1 cellular context compared by ENCODE assay signal in the genomic region with DNA sequence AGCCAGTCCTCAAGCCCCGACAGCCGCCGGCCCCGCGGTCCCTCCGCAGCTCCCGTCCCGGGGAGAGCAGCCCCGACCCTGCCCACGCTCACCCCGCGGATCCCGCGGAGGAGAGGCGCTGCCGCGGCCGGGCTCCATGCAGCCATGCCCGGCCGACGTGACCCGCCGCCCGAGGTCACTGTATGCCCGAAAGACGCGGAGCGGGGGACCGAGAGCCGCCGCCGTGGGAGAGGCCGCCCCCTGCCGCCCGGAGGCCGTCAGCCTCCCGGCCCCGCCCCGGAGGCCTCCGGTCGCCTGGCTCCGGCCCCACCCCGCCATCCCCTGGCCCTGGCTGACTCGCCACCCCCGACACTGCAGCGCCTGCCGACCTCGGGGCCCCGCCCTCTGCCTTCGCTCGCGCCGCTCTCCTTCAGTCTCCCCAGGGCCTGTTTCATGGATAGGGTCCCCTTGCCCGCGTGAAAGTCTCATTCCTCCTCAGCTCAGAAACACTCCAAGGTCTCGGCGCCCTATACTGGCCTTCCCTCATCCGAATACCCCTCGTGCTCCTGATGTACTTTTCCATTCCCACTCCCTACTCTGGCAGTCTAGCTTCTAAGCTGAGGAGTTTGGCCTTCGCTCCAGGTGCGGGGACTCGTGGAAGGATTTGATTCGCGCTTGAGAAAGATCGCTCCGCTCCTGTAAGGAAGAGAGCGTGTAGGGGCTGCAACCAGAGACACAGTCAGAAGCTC.
A peak's percentile ranks its signal among the peaks of the same experiment; 100 is the strongest.
TF ChIP-seq lines count a peak whose summit lies in the region.

A gene with protein sequence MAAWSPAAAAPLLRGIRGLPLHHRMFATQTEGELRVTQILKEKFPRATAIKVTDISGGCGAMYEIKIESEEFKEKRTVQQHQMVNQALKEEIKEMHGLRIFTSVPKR (minus strand): TSS at position 184 of the 728 bp plus-strand sequence. CDS start 38 bp downstream, at position 146.

TF ChIP-seq in SK-N-SH, 30 proteins besides CTCF, POLR2A, EP300 and RAD21:
- TF ChIP-seq YY1 (IDR thresholded peaks at IDR 0.05; ENCODE audit: low read depth) = peak; percentile 88
- peak; percentile 90 for TF ChIP-seq TAF1 (IDR thresholded peaks at IDR 0.05; ENCODE audit: borderline replicate concordance, low read depth, low read length)
- TF ChIP-seq RFX5 (IDR thresholded peaks at IDR 0.05; ENCODE audit: low read length) = no peak
- no peak for TF ChIP-seq JUND (IDR thresholded peaks at IDR 0.05)
- TF ChIP-seq, protein P1, sequence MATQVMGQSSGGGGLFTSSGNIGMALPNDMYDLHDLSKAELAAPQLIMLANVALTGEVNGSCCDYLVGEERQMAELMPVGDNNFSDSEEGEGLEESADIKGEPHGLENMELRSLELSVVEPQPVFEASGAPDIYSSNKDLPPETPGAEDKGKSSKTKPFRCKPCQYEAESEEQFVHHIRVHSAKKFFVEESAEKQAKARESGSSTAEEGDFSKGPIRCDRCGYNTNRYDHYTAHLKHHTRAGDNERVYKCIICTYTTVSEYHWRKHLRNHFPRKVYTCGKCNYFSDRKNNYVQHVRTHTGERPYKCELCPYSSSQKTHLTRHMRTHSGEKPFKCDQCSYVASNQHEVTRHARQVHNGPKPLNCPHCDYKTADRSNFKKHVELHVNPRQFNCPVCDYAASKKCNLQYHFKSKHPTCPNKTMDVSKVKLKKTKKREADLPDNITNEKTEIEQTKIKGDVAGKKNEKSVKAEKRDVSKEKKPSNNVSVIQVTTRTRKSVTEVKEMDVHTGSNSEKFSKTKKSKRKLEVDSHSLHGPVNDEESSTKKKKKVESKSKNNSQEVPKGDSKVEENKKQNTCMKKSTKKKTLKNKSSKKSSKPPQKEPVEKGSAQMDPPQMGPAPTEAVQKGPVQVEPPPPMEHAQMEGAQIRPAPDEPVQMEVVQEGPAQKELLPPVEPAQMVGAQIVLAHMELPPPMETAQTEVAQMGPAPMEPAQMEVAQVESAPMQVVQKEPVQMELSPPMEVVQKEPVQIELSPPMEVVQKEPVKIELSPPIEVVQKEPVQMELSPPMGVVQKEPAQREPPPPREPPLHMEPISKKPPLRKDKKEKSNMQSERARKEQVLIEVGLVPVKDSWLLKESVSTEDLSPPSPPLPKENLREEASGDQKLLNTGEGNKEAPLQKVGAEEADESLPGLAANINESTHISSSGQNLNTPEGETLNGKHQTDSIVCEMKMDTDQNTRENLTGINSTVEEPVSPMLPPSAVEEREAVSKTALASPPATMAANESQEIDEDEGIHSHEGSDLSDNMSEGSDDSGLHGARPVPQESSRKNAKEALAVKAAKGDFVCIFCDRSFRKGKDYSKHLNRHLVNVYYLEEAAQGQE (IDR thresholded peaks at IDR 0.05; ENCODE audit: low read depth, low read length) = peak; percentile 54
- TF ChIP-seq POLR2AphosphoS5 (IDR thresholded peaks at IDR 0.05; ENCODE audit: low read depth, low read length) = peak; percentile 80
- TF ChIP-seq MEF2A (IDR thresholded peaks at IDR 0.05; ENCODE audit: borderline replicate concordance, low read depth) = no peak
- TF ChIP-seq MXI1 (IDR thresholded peaks at IDR 0.05; ENCODE audit: low read depth, low read length) = peak; percentile 90
- TF ChIP-seq FOSL2 (IDR thresholded peaks at IDR 0.05; ENCODE audit: borderline replicate concordance, low read depth) = no peak
- TF ChIP-seq CHD2 (IDR thresholded peaks at IDR 0.05; ENCODE audit: low read length, partially characterized antibody) = peak; percentile 60
- TF ChIP-seq, protein P2, sequence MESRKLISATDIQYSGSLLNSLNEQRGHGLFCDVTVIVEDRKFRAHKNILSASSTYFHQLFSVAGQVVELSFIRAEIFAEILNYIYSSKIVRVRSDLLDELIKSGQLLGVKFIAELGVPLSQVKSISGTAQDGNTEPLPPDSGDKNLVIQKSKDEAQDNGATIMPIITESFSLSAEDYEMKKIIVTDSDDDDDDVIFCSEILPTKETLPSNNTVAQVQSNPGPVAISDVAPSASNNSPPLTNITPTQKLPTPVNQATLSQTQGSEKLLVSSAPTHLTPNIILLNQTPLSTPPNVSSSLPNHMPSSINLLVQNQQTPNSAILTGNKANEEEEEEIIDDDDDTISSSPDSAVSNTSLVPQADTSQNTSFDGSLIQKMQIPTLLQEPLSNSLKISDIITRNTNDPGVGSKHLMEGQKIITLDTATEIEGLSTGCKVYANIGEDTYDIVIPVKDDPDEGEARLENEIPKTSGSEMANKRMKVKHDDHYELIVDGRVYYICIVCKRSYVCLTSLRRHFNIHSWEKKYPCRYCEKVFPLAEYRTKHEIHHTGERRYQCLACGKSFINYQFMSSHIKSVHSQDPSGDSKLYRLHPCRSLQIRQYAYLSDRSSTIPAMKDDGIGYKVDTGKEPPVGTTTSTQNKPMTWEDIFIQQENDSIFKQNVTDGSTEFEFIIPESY (IDR thresholded peaks at IDR 0.05; ENCODE audit: borderline replicate concordance, low read depth) = peak; percentile 37; the same call in 1 of the 2 replicates
- TF ChIP-seq FOXM1 (IDR thresholded peaks at IDR 0.05; ENCODE audit: low read depth) = no peak
- TF ChIP-seq, protein P3, sequence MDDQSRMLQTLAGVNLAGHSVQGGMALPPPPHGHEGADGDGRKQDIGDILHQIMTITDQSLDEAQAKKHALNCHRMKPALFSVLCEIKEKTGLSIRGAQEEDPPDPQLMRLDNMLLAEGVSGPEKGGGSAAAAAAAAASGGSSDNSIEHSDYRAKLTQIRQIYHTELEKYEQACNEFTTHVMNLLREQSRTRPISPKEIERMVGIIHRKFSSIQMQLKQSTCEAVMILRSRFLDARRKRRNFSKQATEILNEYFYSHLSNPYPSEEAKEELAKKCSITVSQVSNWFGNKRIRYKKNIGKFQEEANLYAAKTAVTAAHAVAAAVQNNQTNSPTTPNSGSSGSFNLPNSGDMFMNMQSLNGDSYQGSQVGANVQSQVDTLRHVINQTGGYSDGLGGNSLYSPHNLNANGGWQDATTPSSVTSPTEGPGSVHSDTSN (IDR thresholded peaks at IDR 0.05) = no peak
- no peak for TF ChIP-seq FOXJ3 (CRISPR knock-in tag; IDR thresholded peaks at IDR 0.05)
- TF ChIP-seq, protein P4, sequence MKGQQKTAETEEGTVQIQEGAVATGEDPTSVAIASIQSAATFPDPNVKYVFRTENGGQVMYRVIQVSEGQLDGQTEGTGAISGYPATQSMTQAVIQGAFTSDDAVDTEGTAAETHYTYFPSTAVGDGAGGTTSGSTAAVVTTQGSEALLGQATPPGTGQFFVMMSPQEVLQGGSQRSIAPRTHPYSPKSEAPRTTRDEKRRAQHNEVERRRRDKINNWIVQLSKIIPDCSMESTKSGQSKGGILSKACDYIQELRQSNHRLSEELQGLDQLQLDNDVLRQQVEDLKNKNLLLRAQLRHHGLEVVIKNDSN (IDR thresholded peaks at IDR 0.05; ENCODE audit: borderline replicate concordance, low read depth) = no peak
- TF ChIP-seq, protein P5, sequence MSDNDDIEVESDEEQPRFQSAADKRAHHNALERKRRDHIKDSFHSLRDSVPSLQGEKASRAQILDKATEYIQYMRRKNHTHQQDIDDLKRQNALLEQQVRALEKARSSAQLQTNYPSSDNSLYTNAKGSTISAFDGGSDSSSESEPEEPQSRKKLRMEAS (IDR thresholded peaks at IDR 0.05; ENCODE audit: low read depth) = peak; percentile 54
- TF ChIP-seq, protein P6, sequence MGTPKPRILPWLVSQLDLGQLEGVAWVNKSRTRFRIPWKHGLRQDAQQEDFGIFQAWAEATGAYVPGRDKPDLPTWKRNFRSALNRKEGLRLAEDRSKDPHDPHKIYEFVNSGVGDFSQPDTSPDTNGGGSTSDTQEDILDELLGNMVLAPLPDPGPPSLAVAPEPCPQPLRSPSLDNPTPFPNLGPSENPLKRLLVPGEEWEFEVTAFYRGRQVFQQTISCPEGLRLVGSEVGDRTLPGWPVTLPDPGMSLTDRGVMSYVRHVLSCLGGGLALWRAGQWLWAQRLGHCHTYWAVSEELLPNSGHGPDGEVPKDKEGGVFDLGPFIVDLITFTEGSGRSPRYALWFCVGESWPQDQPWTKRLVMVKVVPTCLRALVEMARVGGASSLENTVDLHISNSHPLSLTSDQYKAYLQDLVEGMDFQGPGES (IDR thresholded peaks at IDR 0.05; ENCODE audit: low read depth, low read length) = no peak
- no peak for TF ChIP-seq TEAD4 (IDR thresholded peaks at IDR 0.05; ENCODE audit: borderline replicate concordance, insufficient read depth)
- TF ChIP-seq EZH2phosphoT487 (IDR thresholded peaks at IDR 0.05; ENCODE audit: borderline replicate concordance, low read depth) = no peak
- peak; percentile 64; the same call in 1 of the 2 replicates for TF ChIP-seq RXRA (IDR thresholded peaks at IDR 0.05; ENCODE audit: borderline replicate concordance, low read depth)
- TF ChIP-seq NFIC (IDR thresholded peaks at IDR 0.05; ENCODE audit: borderline replicate concordance) = no peak
- 0 out of 2 replicates have a peak, but pooled peaks have one; percentile 38 for TF ChIP-seq RCOR1 (IDR thresholded peaks at IDR 0.05; ENCODE audit: low read length)
- TF ChIP-seq SMC3 (IDR thresholded peaks at IDR 0.05; ENCODE audit: low read depth, low read length) = no peak; the same call in 1 of the 2 replicates
- TF ChIP-seq ELF1 (IDR thresholded peaks at IDR 0.05) = 0 out of 2 replicates have a peak, but pooled peaks have one; percentile 25
- TF ChIP-seq GATA2 (CRISPR knock-in tag; IDR thresholded peaks at IDR 0.05) = no peak
- TF ChIP-seq TCF12 (IDR thresholded peaks at IDR 0.05) = no peak
- TF ChIP-seq SIN3A (IDR thresholded peaks at IDR 0.05; ENCODE audit: borderline replicate concordance, low read depth, low read length) = peak; percentile 86; the same call in 1 of the 2 replicates
- TF ChIP-seq, protein P7, sequence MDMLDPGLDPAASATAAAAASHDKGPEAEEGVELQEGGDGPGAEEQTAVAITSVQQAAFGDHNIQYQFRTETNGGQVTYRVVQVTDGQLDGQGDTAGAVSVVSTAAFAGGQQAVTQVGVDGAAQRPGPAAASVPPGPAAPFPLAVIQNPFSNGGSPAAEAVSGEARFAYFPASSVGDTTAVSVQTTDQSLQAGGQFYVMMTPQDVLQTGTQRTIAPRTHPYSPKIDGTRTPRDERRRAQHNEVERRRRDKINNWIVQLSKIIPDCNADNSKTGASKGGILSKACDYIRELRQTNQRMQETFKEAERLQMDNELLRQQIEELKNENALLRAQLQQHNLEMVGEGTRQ (IDR thresholded peaks at IDR 0.05; ENCODE audit: borderline replicate concordance, low read depth, low read length) = no peak
- no peak for TF ChIP-seq GABPA (IDR thresholded peaks at IDR 0.05; ENCODE audit: low read depth)
- TF ChIP-seq NRF1 (IDR thresholded peaks at IDR 0.05; ENCODE audit: low read depth, low read length) = no peak
